Comparison of ENCODE assay signal across 18 cellular contexts in genomic region chr21:16243396-16243795, GRCh38.
A peak's percentile ranks its signal among the peaks of the same experiment; 100 is the strongest.
DNase-seq lines count a peak whose midpoint lies in the region; ATAC-seq, FAIRE-seq and TF ChIP-seq lines count a peak whose summit lies in the region.
"Had no signal": no experiment of that assay in that cellular context is flagged by ENCODE, and none has a peak within 500 bp of the region (broad histone marks: within the 10 kb centered on the region; RNA-seq: fewer than 3 reads in every experiment).

No MANE protein-coding gene starts in this region.

- peaks cover 2% of the 10 kb centered on the region for H3K4me1 ChIP-seq in mesendoderm (ENCODE audit: control insufficient read depth, low read depth, low read length)
- H3K4me1 ChIP-seq in kidney (ENCODE audit: control insufficient read depth in 1 of 2, insufficient read depth in 1 of 2, low read depth in 1 of 2, low read length in 2 of 2): no peaks in the 10 kb centered on the region
- H3K4me1 ChIP-seq: BLaER1 treated with 17β-estradiol and CSF1 and Interleukin-3, amounts not matched to agents 10 nM and 100 nM had no signal

- H3K27ac ChIP-seq in mesendoderm (ENCODE audit: low read depth, low read length): no peak overlapping the region
- H3K27ac ChIP-seq in kidney (ENCODE audit: low read depth in 2 of 2, low read length in 2 of 2): no peak overlapping the region
- H3K27ac ChIP-seq: 22Rv1; BLaER1 treated with 17β-estradiol and CSF1 and Interleukin-3, amounts not matched to agents 10 nM and 100 nM; GM23248; HL-60 had no signal

- intact Hi-C loops in kidney (cut with DNase I): no loop called here

- H3K27me3 ChIP-seq in mesendoderm (ENCODE audit: insufficient read depth, low read length, poor library complexity): no peaks in the 10 kb centered on the region
- H3K27me3 ChIP-seq: BLaER1 treated with 17β-estradiol and CSF1 and Interleukin-3, amounts not matched to agents 10 nM and 100 nM had no signal

- no peaks in the 10 kb centered on the region for H3K36me3 Mint-ChIP-seq in endothelial cell (ENCODE audit: low read depth, unreplicated experiment)
- H3K36me3 Mint-ChIP-seq: CD8-positive, alpha-beta T cell had no signal

- no peak overlapping the region for H2AK5ac ChIP-seq in mesendoderm (ENCODE audit: low read length)

- H3K4me1 Mint-ChIP-seq in endothelial cell (ENCODE audit: unreplicated experiment): peaks cover 18% of the 10 kb centered on the region
- H3K4me1 Mint-ChIP-seq: B cell had no signal

- peak overlapping the region; percentile 61 for H3K27ac Mint-ChIP-seq in endothelial cell (ENCODE audit: unreplicated experiment)
- H3K27ac Mint-ChIP-seq: B cell; CD8-positive, alpha-beta T cell had no signal

- H3K79me2 ChIP-seq in mesendoderm (ENCODE audit: control insufficient read depth, insufficient read depth, low read length): no peaks in the 10 kb centered on the region

- TF ChIP-seq CTCF in endothelial cell (IDR thresholded peaks at IDR 0.05; ENCODE audit: unreplicated experiment) (no peak), kidney (IDR thresholded peaks at IDR 0.05; ENCODE audit: borderline replicate concordance, extremely low read depth, insufficient read depth) (no peak)

- no peak overlapping the region for H3K23ac ChIP-seq in mesendoderm (ENCODE audit: low read length)

- no peaks in the 10 kb centered on the region for H3K9me3 ChIP-seq in kidney (ENCODE audit: control insufficient read depth in 1 of 2, low read length in 2 of 2)
- H3K9me3 ChIP-seq: BLaER1 treated with 17β-estradiol and CSF1 and Interleukin-3, amounts not matched to agents 10 nM and 100 nM; HAP-1 had no signal

- DNase-seq in DMS79 treated with DMSO at 0.1 percent for 48 hours (lab: John Stamatoyannopoulos, UW) (peak; percentile 3), DMS79 (lab: John Stamatoyannopoulos, UW) (no peak), endothelial cell (ENCODE audit: low spot score) (no peak), mesendoderm (no peak), kidney (no peak), GM12891 (ENCODE audit: insufficient read length, low spot score) (no peak)
- DNase-seq: CD8-positive, alpha-beta T cell; COR-L47; DMS 273 treated with DMSO at 0.1 percent for 48 hours; DMS53; GDM1; GM23248 had no signal

- no peak overlapping the region for H4K5ac ChIP-seq in mesendoderm (ENCODE audit: low read length)

- no peak overlapping the region for H2BK120ac ChIP-seq in mesendoderm (ENCODE audit: low read depth, low read length)

- TF ChIP-seq POLR2A in GM12891 (IDR thresholded peaks at IDR 0.05; ENCODE audit: low read depth, low read length): no peak

- H3K4me3 Mint-ChIP-seq in endothelial cell (ENCODE audit: unreplicated experiment): no peak overlapping the region
- H3K4me3 Mint-ChIP-seq: B cell; CD8-positive, alpha-beta T cell had no signal

- no peak overlapping the region for H2BK5ac ChIP-seq in mesendoderm (ENCODE audit: low read length)

- H3K36me3 ChIP-seq in mesendoderm (ENCODE audit: control insufficient read depth, insufficient read depth, low read length): no peaks in the 10 kb centered on the region
- no peaks in the 10 kb centered on the region for H3K36me3 ChIP-seq in kidney (ENCODE audit: control insufficient read depth in 1 of 2, insufficient read depth in 2 of 2, low read length in 2 of 2)
- H3K36me3 ChIP-seq: BLaER1 treated with 17β-estradiol and CSF1 and Interleukin-3, amounts not matched to agents 10 nM and 100 nM; HAP-1 had no signal

- no CpG with 5 or more reads among the region's 2 CpGs for WGBS in mesendoderm (ENCODE audit: extremely low coverage, insufficient coverage, low lambda C conversion rate)

- H4K8ac ChIP-seq in mesendoderm (ENCODE audit: low read depth, low read length): no peak overlapping the region

- H3K9ac ChIP-seq in mesendoderm (ENCODE audit: low read length) (no peak overlapping the region), kidney (ENCODE audit: low read length in 2 of 2) (no peak overlapping the region)
- H3K9ac ChIP-seq: BLaER1 treated with 17β-estradiol and CSF1 and Interleukin-3, amounts not matched to agents 10 nM and 100 nM; GM23248 had no signal

- peaks cover 2% of the 10 kb centered on the region for H3K27me3 Mint-ChIP-seq in endothelial cell (ENCODE audit: unreplicated experiment)
- H3K27me3 Mint-ChIP-seq: B cell had no signal

- no peak overlapping the region for H3K4ac ChIP-seq in mesendoderm (ENCODE audit: low read depth, low read length)

- peak overlapping the region; percentile 98 for H2BK15ac ChIP-seq in mesendoderm (replicated peaks; ENCODE audit: low read depth)

- no peaks in the 10 kb centered on the region for H3K9me3 Mint-ChIP-seq in endothelial cell (ENCODE audit: unreplicated experiment)

- no peaks in the 10 kb centered on the region for H3K79me1 ChIP-seq in mesendoderm (ENCODE audit: low read length)

- no peak overlapping the region for H3K18ac ChIP-seq in mesendoderm (ENCODE audit: low read length)

- no peak overlapping the region for H3K56ac ChIP-seq in mesendoderm (ENCODE audit: low read length)

- H3K4me2 ChIP-seq in mesendoderm (ENCODE audit: low read length): no peak overlapping the region
- H3K4me2 ChIP-seq: BLaER1 treated with 17β-estradiol and CSF1 and Interleukin-3, amounts not matched to agents 10 nM and 100 nM had no signal

- no peak for FAIRE-seq in kidney (lab: Jason Lieb, UNC)
- FAIRE-seq in GM12891 (lab: Jason Lieb, UNC): no peak

- no peak overlapping the region for H3K4me3 ChIP-seq in mesendoderm (ENCODE audit: low read length)
- H3K4me3 ChIP-seq in kidney (ENCODE audit: low read length in 2 of 2): no peak overlapping the region
- H3K4me3 ChIP-seq: BLaER1 treated with 17β-estradiol and CSF1 and Interleukin-3, amounts not matched to agents 10 nM and 100 nM; GM23248; HAP-1 had no signal

- no peak for ATAC-seq in HG03432 (IDR thresholded peaks at IDR 0.05; ENCODE audit: unreplicated experiment)
- ATAC-seq: CD8-positive, alpha-beta T cell had no signal

TF ChIP-seq in GM12891, 5 proteins besides CTCF, POLR2A, EP300 and RAD21:
- TF ChIP-seq PAX5 (IDR thresholded peaks at IDR 0.05; ENCODE audit: insufficient read depth, low read length, severe bottlenecking): no peak
- TF ChIP-seq POU2F2 (IDR thresholded peaks at IDR 0.05; ENCODE audit: low read depth, low read length): no peak
- TF ChIP-seq TAF1 (IDR thresholded peaks at IDR 0.05; ENCODE audit: low read depth, low read length): no peak
- no peak for TF ChIP-seq SPI1 (IDR thresholded peaks at IDR 0.05; ENCODE audit: low read depth, low read length)
- TF ChIP-seq POLR2AphosphoS5 (IDR thresholded peaks at IDR 0.05; ENCODE audit: low read depth, low read length): no peak
